8 cellular contexts compared by ENCODE assay signal in the genomic region with DNA sequence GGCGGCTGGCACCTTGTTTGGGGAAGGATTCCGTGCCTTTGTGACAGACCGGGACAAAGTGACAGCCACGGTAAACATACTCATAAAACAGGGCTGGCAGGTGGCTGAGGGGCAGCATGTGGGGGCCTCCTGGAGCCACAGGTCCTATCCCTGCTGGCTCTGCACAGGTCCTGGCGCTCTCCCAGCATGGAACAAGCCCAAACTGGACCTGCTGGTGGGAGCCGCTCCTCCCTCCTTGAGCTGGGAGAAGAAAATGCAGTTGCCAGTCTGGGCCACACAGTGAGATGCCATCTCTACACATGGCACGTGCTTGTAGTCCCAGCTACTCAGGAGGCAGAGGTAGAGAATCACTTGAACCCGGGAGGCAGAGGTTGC. TPM values are rescaled to one million over a fixed set of nuclear protein-coding genes. Genes with fewer than 3 reads are reported as not detected.
"Had no signal": no experiment of that assay in that cellular context is flagged by ENCODE, and none has a peak within 500 bp of the region (broad histone marks: within the 10 kb centered on the region; RNA-seq: fewer than 3 reads in every experiment).

No MANE protein-coding gene starts in this region.

RNA-seq across cellular contexts. Expression of a gene that starts 2.9 kb away (rescaled TPM):
- total RNA-seq: ascending aorta, SJSA1 had no signal

RNA-seq across cellular contexts. Expression of a gene that starts 16.9 kb away (rescaled TPM):
- total RNA-seq: OCI-LY7 had no signal

RNA-seq across cellular contexts. Expression of a gene that starts 31.3 kb away (rescaled TPM):
- total RNA-seq: activated CD4-positive, alpha-beta T cell treated with anti-CD3 and anti-CD28 coated beads for 36 hours; activated CD4-positive, alpha-beta T cell treated with anti-CD3 and anti-CD28 coated beads, Interleukin-2, amount 10 ng/mL, durations not matched to agents 7 days and 5 days; activated CD8-positive, alpha-beta T cell treated with anti-CD3 and anti-CD28 coated beads, Interleukin-2, amount 10 ng/mL, durations not matched to agents 7 days and 5 days; activated naive CD8-positive, alpha-beta T cell treated with anti-CD3 and anti-CD28 coated beads, Interleukin-2, amount 10 ng/mL, durations not matched to agents 7 days and 5 days; activated T-helper 2 cell treated with anti-CD3 and anti-CD28 coated beads, Interferon-gamma antibody, Interleukin-2, Interleukin-4, amounts not matched to agents 10 μg/mL and 5 μg/mL and 100 μg/mL, durations not matched to agents 14 hours and 24 hours and 36 hours; OCI-LY7; SJSA1 had no signal
